8 cellular contexts compared by ENCODE assay signal in the genomic region with DNA sequence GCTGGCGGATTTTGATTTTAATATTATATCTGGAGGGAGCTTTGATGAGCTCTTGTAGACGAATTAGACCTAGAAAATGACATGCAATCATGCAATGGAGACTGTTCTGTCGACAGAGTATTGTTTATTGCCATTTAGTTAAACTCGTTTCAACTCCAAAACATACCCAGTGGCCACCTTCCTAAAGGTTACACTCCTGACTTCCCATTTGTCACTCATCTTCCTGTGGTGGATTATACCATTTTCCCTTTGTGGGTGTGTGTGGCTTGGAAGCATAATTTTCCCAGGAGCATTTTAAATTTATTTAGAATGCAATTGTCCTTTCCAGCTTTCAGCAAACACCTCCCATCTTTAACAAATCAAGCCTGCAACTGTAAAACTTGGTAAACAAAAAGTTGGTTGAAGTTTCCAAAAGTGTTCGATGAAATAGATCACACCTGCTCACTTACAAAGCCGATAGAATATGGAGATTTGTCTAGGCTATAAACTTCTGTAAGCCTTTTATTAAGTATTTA.
"Had no signal": no experiment of that assay in that cellular context is flagged by ENCODE, and none has a peak within 500 bp of the region (broad histone marks: within the 10 kb centered on the region; RNA-seq: fewer than 3 reads in every experiment).

No MANE protein-coding gene starts in this region.

- DNase-seq: GOT3, H7, HFFc6, IMR-90, KBM-7 had no signal

- H3K4me1 ChIP-seq: HAP-1 had no signal

- FAIRE-seq: HTR-8/SVneo had no signal

- ATAC-seq: HCT116 had no signal

- H3K9me3 ChIP-seq: HAP-1 had no signal

- H3K4me3 ChIP-seq: HAP-1 had no signal

- H3K36me3 ChIP-seq: HAP-1 had no signal
